In genomic region chr4:31068257-31069075, GRCh38 we compare ENCODE assay signal across 20 cellular contexts.
DNase-seq lines count a peak whose midpoint lies in the region; ATAC-seq lines count a peak whose summit lies in the region.
"Had no signal": no experiment of that assay in that cellular context is flagged by ENCODE, and none has a peak within 500 bp of the region (broad histone marks: within the 10 kb centered on the region; RNA-seq: fewer than 3 reads in every experiment).

No MANE protein-coding gene starts in this region.

- no peak overlapping the region for H2BK5ac ChIP-seq in mesenchymal stem cell (ENCODE audit: low read depth, low read length, poor library complexity, severe bottlenecking)

- intact Hi-C loops in Right ventricle myocardium superior (cut with DNase I) (no loop called here), left cardiac atrium (cut with DNase I) (no loop called here)

- H4K8ac ChIP-seq in mesenchymal stem cell (ENCODE audit: low read length) = no peak overlapping the region

- no peak overlapping the region for H2AK5ac ChIP-seq in mesenchymal stem cell (ENCODE audit: low read length, severe bottlenecking)

- DNase-seq in Right ventricle myocardium superior = no peak
- no peak for DNase-seq in left cardiac atrium
- peak; percentile 54 for DNase-seq in amniotic epithelial cell (ENCODE audit: low read depth)
- DNase-seq in mesenchymal stem cell = peak; percentile 30
- DNase-seq in stromal cell of bone marrow (ENCODE audit: low read depth) = peak; percentile 4
- DNase-seq in medulla oblongata (ENCODE audit: extremely low spot score) = no peak
- no peak for DNase-seq in HuH-7 (ENCODE audit: low spot score)
- DNase-seq: 8988T; CD4-positive, alpha-beta memory T cell; DMS79 treated with DMSO at 0.1 percent for 48 hours; HCEC 1CT; KBM-7; NCI-H1436; NCI-H2029 treated with DMSO at 0.1 percent for 48 hours; NCI-H2171 treated with DMSO at 0.1 percent for 48 hours; NCI-H510A; NCI-H82; PC-3 had no signal

- peak overlapping the region; percentile 1 for H3K4me2 ChIP-seq in mesenchymal stem cell (ENCODE audit: low read length, poor library complexity, severe bottlenecking)

- no peak overlapping the region for H3K23ac ChIP-seq in mesenchymal stem cell (ENCODE audit: low read length in 2 of 2)

- no peaks in the 10 kb centered on the region for H3K36me3 ChIP-seq in mesenchymal stem cell (ENCODE audit: control insufficient read depth in 1 of 2, insufficient read depth in 2 of 2, low read depth in 1 of 2, low read length in 2 of 2)

- no peak overlapping the region for H2BK120ac ChIP-seq in mesenchymal stem cell (ENCODE audit: low read depth, low read length)

- H4K91ac ChIP-seq in mesenchymal stem cell (ENCODE audit: low read length) = no peak overlapping the region

- H3K14ac ChIP-seq in mesenchymal stem cell (ENCODE audit: low read length in 2 of 2) = no peak overlapping the region

- H3K4ac ChIP-seq in mesenchymal stem cell (ENCODE audit: low read depth in 1 of 2, low read length in 2 of 2) = no peak overlapping the region

- no peak overlapping the region for H3K27ac ChIP-seq in mesenchymal stem cell (ENCODE audit: low read length, poor library complexity, severe bottlenecking)
- H3K27ac ChIP-seq: HL-60 had no signal

- no peak overlapping the region for H3K9ac ChIP-seq in mesenchymal stem cell (ENCODE audit: low read length)

- H3K4me1 ChIP-seq in mesenchymal stem cell (ENCODE audit: control insufficient read depth, insufficient read depth, low read depth, low read length) = no peaks in the 10 kb centered on the region

- no peak overlapping the region for H2BK15ac ChIP-seq in mesenchymal stem cell (ENCODE audit: low read depth, poor library complexity, severe bottlenecking)

- ATAC-seq in Right ventricle myocardium superior (ENCODE audit: poor library complexity) (peak; percentile 69), left cardiac atrium (no peak), HG03097 (IDR thresholded peaks at IDR 0.05; ENCODE audit: low FRiP score, unreplicated experiment) (no peak)
- ATAC-seq: PC-3 had no signal

- H3K9me3 ChIP-seq in mesenchymal stem cell (ENCODE audit: control insufficient read depth, low read length) = no peaks in the 10 kb centered on the region

- H2BK12ac ChIP-seq in mesenchymal stem cell (ENCODE audit: low read length in 2 of 2) = no peak overlapping the region

- 91% methylated on average over 8 of the region's 11 CpGs for WGBS in mesenchymal stem cell

- H3K79me1 ChIP-seq in mesenchymal stem cell (replicated peaks; ENCODE audit: low read length, poor library complexity, severe bottlenecking) = no peaks in the 10 kb centered on the region

- H3K27me3 ChIP-seq in mesenchymal stem cell (ENCODE audit: control insufficient read depth in 1 of 2, insufficient read depth in 1 of 2, low read length in 2 of 2) = no peaks in the 10 kb centered on the region

- H2AFZ ChIP-seq in mesenchymal stem cell (ENCODE audit: low read depth, low read length) = no peak overlapping the region

- no peak overlapping the region for H3K18ac ChIP-seq in mesenchymal stem cell (ENCODE audit: low read depth in 1 of 2, low read length in 2 of 2)

- H3K4me3 ChIP-seq in mesenchymal stem cell (ENCODE audit: insufficient read depth in 1 of 2, low read depth in 1 of 2, low read length in 2 of 2) = no peak overlapping the region

Comparison
In these comparisons a context has a peak if more than half of its experiments do, and no peak if none do; other contexts are left out.
1. DNase-seq: peak in amniotic epithelial cell (single experiment), mesenchymal stem cell (single experiment) and stromal cell of bone marrow (single experiment); none in Right ventricle myocardium superior (single experiment), left cardiac atrium (single experiment), medulla oblongata (single experiment) and HuH-7 (single experiment).